19 cellular contexts compared by ENCODE assay signal in the genomic region with DNA sequence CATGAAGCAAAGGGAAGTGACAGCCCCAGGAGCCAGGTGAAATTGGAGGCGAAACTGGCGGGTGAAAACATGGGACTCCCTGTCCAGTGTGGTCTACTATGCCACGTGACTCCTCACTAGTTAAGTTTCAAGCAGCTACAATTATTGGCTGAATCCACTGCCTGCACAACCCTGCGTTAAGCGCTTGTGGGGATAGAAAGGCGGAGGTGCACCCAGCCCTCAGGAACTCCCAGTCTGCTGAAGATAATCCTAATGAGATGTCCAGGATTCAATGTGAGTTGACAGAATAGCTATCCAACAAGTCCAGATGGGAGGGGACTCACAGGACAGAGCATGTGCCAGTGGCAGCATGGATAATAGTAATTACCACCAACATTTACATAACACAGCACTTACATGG. TPM values are rescaled to one million over a fixed set of nuclear protein-coding genes. Genes with fewer than 3 reads are reported as not detected.
A peak's percentile ranks its signal among the peaks of the same experiment; 100 is the strongest.
DNase-seq lines count a peak whose midpoint lies in the region; ATAC-seq and TF ChIP-seq lines count a peak whose summit lies in the region.
"Had no signal": no experiment of that assay in that cellular context is flagged by ENCODE, and none has a peak within 500 bp of the region (broad histone marks: within the 10 kb centered on the region; RNA-seq: fewer than 3 reads in every experiment).

No MANE protein-coding gene starts in this region.

- H3K27ac Mint-ChIP-seq in CD4-positive, alpha-beta T cell = peak overlapping the region; percentile 81
- H3K27ac Mint-ChIP-seq: activated CD8-positive, alpha-beta T cell treated with anti-CD3 and anti-CD28 coated beads for 36 hours; activated naive CD4-positive, alpha-beta T cell treated with anti-CD3 and anti-CD28 coated beads, Interleukin-2, amount 50 U/mL, for 24 hours; activated T-cell treated with anti-CD3 and anti-CD28 coated beads, Interleukin-2, amount 50 U/mL, for 24 hours; dendritic cell treated with granulocyte-macrophage colony-stimulating factor and Interleukin-4, amounts not matched to agents 40 ng/mL and 50 ng/mL, for 4 days had no signal

- no peak for DNase-seq in CD4-positive, alpha-beta T cell
- peak; percentile 83 to 90 for DNase-seq in NCI-H524 (lab: John Stamatoyannopoulos, UW)
- DNase-seq in esophagus muscularis mucosa (ENCODE audit: extremely low spot score) = no peak
- DNase-seq in caudate nucleus (lab: John Stamatoyannopoulos, UW) = no peak
- no peak for DNase-seq in NCI-H69 (lab: John Stamatoyannopoulos, UW)
- no peak for DNase-seq in A673 (ENCODE audit: low spot score)
- no peak for DNase-seq in LoVo (ENCODE audit: low spot score)
- DNase-seq: activated CD8-positive, alpha-beta T cell treated with anti-CD3 and anti-CD28 coated beads for 36 hours; activated T-cell treated with anti-CD3 and anti-CD28 coated beads, Interleukin-2, amount 50 U/mL, for 24 hours; DND-41; MM.1S; NCI-H146; ovary; small intestine; stimulated activated CD4-positive, alpha-beta T cell treated with anti-CD3 and anti-CD28 coated beads, Interleukin-4, amount 100 ng/mL, for 1 hour had no signal

- peaks cover 0 to 2% (median 0%) of the 10 kb centered on the region in 4 donors for H3K36me3 ChIP-seq in esophagus muscularis mucosa
- H3K36me3 ChIP-seq in skeletal muscle tissue (ENCODE audit: control insufficient read depth in 3 of 3, insufficient read depth in 3 of 3, low read length in 3 of 3) = no peaks in the 10 kb centered on the region
- H3K36me3 ChIP-seq in A673 (ENCODE audit: insufficient read depth, low read length, poor library complexity, severe bottlenecking) = no peaks in the 10 kb centered on the region
- H3K36me3 ChIP-seq: ovary had no signal

- no peak for ATAC-seq in CD4-positive, alpha-beta T cell (ENCODE audit: poor library complexity)
- ATAC-seq: activated CD8-positive, alpha-beta T cell treated with anti-CD3 and anti-CD28 coated beads for 36 hours; left lobe of liver had no signal

- H3K9ac ChIP-seq in skeletal muscle tissue (ENCODE audit: low read depth in 1 of 3, low read length in 3 of 3) = peak overlapping the region in 1 of 3 donors; percentile 97

- H3K9me3 ChIP-seq in CD4-positive, alpha-beta T cell (ENCODE audit: control insufficient read depth, low read length) = no peaks in the 10 kb centered on the region
- no peaks in the 10 kb centered on the region for H3K9me3 ChIP-seq in esophagus muscularis mucosa
- no peaks in the 10 kb centered on the region for H3K9me3 ChIP-seq in skeletal muscle tissue (ENCODE audit: control insufficient read depth in 3 of 3, low read length in 3 of 3)
- H3K9me3 ChIP-seq in A673 (ENCODE audit: low read depth, low read length, poor library complexity, severe bottlenecking) = no peaks in the 10 kb centered on the region
- H3K9me3 ChIP-seq: ovary had no signal

- no peak overlapping the region for H3K27ac ChIP-seq in CD4-positive, alpha-beta T cell (ENCODE audit: low read depth, low read length)
- H3K27ac ChIP-seq in esophagus muscularis mucosa (replicated peaks in 1 of 4) (peak overlapping the region; percentile 17 to 91 (median 88)), skeletal muscle tissue (ENCODE audit: low read depth, low read length) (peak overlapping the region; percentile 43), caudate nucleus (ENCODE audit: low read depth, low read length) (no peak overlapping the region), A673 (ENCODE audit: low read depth, low read length, poor library complexity, severe bottlenecking) (no peak overlapping the region)
- H3K27ac ChIP-seq: ovary had no signal

- H3K36me3 Mint-ChIP-seq in CD4-positive, alpha-beta T cell (ENCODE audit: low read depth) = no peaks in the 10 kb centered on the region
- H3K36me3 Mint-ChIP-seq: activated naive CD4-positive, alpha-beta T cell treated with anti-CD3 and anti-CD28 coated beads, Interleukin-2, amount 50 U/mL, for 24 hours had no signal

- H3K27me3 Mint-ChIP-seq in CD4-positive, alpha-beta T cell = no peaks in the 10 kb centered on the region

- no peaks in the 10 kb centered on the region for H3K9me3 Mint-ChIP-seq in CD4-positive, alpha-beta T cell
- H3K9me3 Mint-ChIP-seq: activated CD8-positive, alpha-beta T cell treated with anti-CD3 and anti-CD28 coated beads for 36 hours; activated naive CD4-positive, alpha-beta T cell treated with anti-CD3 and anti-CD28 coated beads, Interleukin-2, amount 50 U/mL, for 24 hours; activated T-cell treated with anti-CD3 and anti-CD28 coated beads, Interleukin-2, amount 50 U/mL, for 24 hours; dendritic cell treated with granulocyte-macrophage colony-stimulating factor and Interleukin-4, amounts not matched to agents 40 ng/mL and 50 ng/mL, for 4 days had no signal

- H3K4me1 ChIP-seq in esophagus muscularis mucosa (peaks cover 48 to 75% (median 65%) of the 10 kb centered on the region in 4 donors), skeletal muscle tissue (ENCODE audit: control insufficient read depth in 3 of 3, insufficient read depth in 3 of 3, low read length in 3 of 3) (peaks cover 47 to 62% (median 53%) of the 10 kb centered on the region in 3 donors), A673 (ENCODE audit: insufficient read depth, low read length, poor library complexity, severe bottlenecking) (no peaks in the 10 kb centered on the region)

- peaks cover 29% of the 10 kb centered on the region for H3K4me1 Mint-ChIP-seq in CD4-positive, alpha-beta T cell (ENCODE audit: low read depth)

- H3K27me3 ChIP-seq in CD4-positive, alpha-beta T cell (ENCODE audit: control insufficient read depth, insufficient read depth, low read length) = no peaks in the 10 kb centered on the region
- no peaks in the 10 kb centered on the region for H3K27me3 ChIP-seq in esophagus muscularis mucosa
- no peaks in the 10 kb centered on the region for H3K27me3 ChIP-seq in skeletal muscle tissue (ENCODE audit: control insufficient read depth in 3 of 3, insufficient read depth in 3 of 3, low read length in 3 of 3)
- peaks cover 4% of the 10 kb centered on the region for H3K27me3 ChIP-seq in A673 (replicated peaks; ENCODE audit: insufficient read depth, low read depth, low read length, poor library complexity)
- H3K27me3 ChIP-seq: ovary had no signal

- intact Hi-C loops in CD4-positive, alpha-beta T cell (cut with DNase I, micrococcal nuclease) = no loop called here
- intact Hi-C loops in esophagus muscularis mucosa (cut with DNase I) = no loop called here
- intact Hi-C loops in A673 (cut with micrococcal nuclease; ENCODE audit: unreplicated experiment) = no loop called here

- H3K4me3 Mint-ChIP-seq in CD4-positive, alpha-beta T cell = peak overlapping the region; percentile 91
- H3K4me3 Mint-ChIP-seq: dendritic cell treated with granulocyte-macrophage colony-stimulating factor and Interleukin-4, amounts not matched to agents 40 ng/mL and 50 ng/mL, for 4 days had no signal

- CTCF ChIA-PET in CD4-positive, alpha-beta T cell (lab: Charles Lee) = no interaction called here
- CTCF ChIA-PET in A673 (lab: Charles Lee) = no interaction called here

- WGBS in esophagus muscularis mucosa = 95% methylated on average over 6 of the region's 6 CpGs

- H3K4me3 ChIP-seq in esophagus muscularis mucosa = peak overlapping the region; percentile 71 to 89 (median 82)
- H3K4me3 ChIP-seq in skeletal muscle tissue (ENCODE audit: low read length in 3 of 3) = peak overlapping the region; percentile 58 to 83 (median 62)
- H3K4me3 ChIP-seq in A673 (ENCODE audit: low read depth, low read length, poor library complexity, severe bottlenecking) = no peak overlapping the region
- H3K4me3 ChIP-seq: ovary had no signal

- POLR2A ChIA-PET in CD4-positive, alpha-beta T cell (lab: Charles Lee) = no interaction called here
- POLR2A ChIA-PET in A673 (lab: Charles Lee; ENCODE audit: low non-redundant PET) = no interaction called here

- TF ChIP-seq CTCF in CD4-positive, alpha-beta T cell (IDR thresholded peaks at IDR 0.05) = no peak
- TF ChIP-seq CTCF in esophagus muscularis mucosa (IDR thresholded peaks at IDR 0.05) = no peak
- TF ChIP-seq CTCF in A673 (conservative IDR thresholded peaks at IDR 0.05; ENCODE audit: low read depth, low read length) = no peak

- TF ChIP-seq POLR2A in esophagus muscularis mucosa (IDR thresholded peaks at IDR 0.05; ENCODE audit: low read depth) = no peak

- BruUV-seq in A673 (replicated peaks; lab: Mats Ljungman, UMichigan) = no TSS peak

- no peak for TF ChIP-seq EP300 in esophagus muscularis mucosa (IDR thresholded peaks at IDR 0.05)

RNA-seq across cellular contexts. Expression of a gene that starts 1.9 kb away (rescaled TPM):
- total RNA-seq in CD4-positive, alpha-beta T cell = 1 to 10 TPM; 2.0 to 2.7 TPM
- 10 to 100 TPM; 19.1 to 37.3 (median 28.0) TPM for total RNA-seq in esophagus muscularis mucosa
- total RNA-seq in skeletal muscle tissue = 6.8 TPM
- total RNA-seq in A673 (2021) = 2.5 and 4.0 TPM in 2 replicates

Comparison
In these comparisons a context has a peak if more than half of its experiments do, and no peak if none do; other contexts are left out.
1. DNase-seq: peak in NCI-H524 (2 of 2); none in CD4-positive, alpha-beta T cell (0 of 10), esophagus muscularis mucosa (single experiment), caudate nucleus (0 of 61), NCI-H69 (single experiment), A673 (single experiment) and LoVo (single experiment).
2. H3K27ac ChIP-seq: peak in esophagus muscularis mucosa (4 of 4) and skeletal muscle tissue (single experiment); none in CD4-positive, alpha-beta T cell (single experiment), caudate nucleus (single experiment) and A673 (single experiment).